17 cellular contexts compared by ENCODE assay signal in the genomic region with DNA sequence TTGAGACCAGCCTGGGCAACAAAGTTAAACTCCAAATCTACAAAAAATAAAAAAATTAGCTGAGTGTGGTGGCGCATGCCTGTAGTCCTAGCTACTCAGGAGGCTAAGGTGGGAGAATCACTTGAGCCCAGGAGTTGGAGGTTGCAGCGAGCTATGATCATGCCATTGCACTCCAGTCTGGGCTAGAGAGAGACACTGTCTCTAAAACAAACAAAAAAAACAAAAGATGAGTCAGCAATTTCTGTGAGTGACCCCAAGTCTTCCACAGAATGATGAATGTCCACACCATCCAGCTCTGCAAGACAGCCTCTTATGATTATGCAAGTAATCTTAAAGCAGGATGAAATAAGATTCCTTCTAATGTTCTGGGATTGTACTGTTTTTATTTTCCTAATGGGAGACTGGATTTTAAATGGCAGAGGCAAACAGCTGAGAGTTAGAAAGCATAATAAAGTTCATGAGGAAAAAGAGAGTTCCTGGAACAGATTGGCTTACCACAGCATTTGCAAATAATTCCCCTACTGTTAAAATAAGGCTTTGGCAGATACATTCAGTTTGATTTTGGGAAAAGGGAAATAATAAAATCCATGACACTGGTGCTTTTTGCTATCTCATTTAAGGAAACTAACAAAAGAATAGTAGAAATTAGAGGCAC. TPM values are rescaled to one million over a fixed set of nuclear protein-coding genes. Genes with fewer than 3 reads are reported as not detected.
A peak's percentile ranks its signal among the peaks of the same experiment; 100 is the strongest.
DNase-seq lines count a peak whose midpoint lies in the region; ATAC-seq and TF ChIP-seq lines count a peak whose summit lies in the region.
"Had no signal": no experiment of that assay in that cellular context is flagged by ENCODE, and none has a peak within 500 bp of the region (broad histone marks: within the 10 kb centered on the region; RNA-seq: fewer than 3 reads in every experiment).

No MANE protein-coding gene starts in this region.

- H3K4me1 Mint-ChIP-seq in effector memory CD8-positive, alpha-beta T cell (ENCODE audit: low read depth in 2 of 2), result no peaks in the 10 kb centered on the region

- no peaks in the 10 kb centered on the region for H3K36me3 Mint-ChIP-seq in effector memory CD8-positive, alpha-beta T cell (ENCODE audit: insufficient read depth)

- no TSS peak for BruUV-seq in A673 (replicated peaks; lab: Mats Ljungman, UMichigan)

- H3K27ac ChIP-seq in A673 (ENCODE audit: low read depth, low read length, poor library complexity, severe bottlenecking) (peak overlapping the region; percentile 18), VCaP (peak overlapping the region; percentile 58), left lung (no peak overlapping the region), coronary artery (no peak overlapping the region)
- H3K27ac ChIP-seq: colonic mucosa, WERI-Rb-1 had no signal

- intact Hi-C loops in A673 (cut with micrococcal nuclease; ENCODE audit: unreplicated experiment), result no loop called here
- intact Hi-C loops in left lung (cut with DNase I), result no loop called here

- no peaks in the 10 kb centered on the region for H3K36me3 ChIP-seq in A673 (ENCODE audit: insufficient read depth, low read length, poor library complexity, severe bottlenecking)
- no peaks in the 10 kb centered on the region for H3K36me3 ChIP-seq in left lung
- H3K36me3 ChIP-seq: colonic mucosa, WERI-Rb-1 had no signal

- no peaks in the 10 kb centered on the region for H3K9me3 Mint-ChIP-seq in effector memory CD8-positive, alpha-beta T cell

- H3K9me3 ChIP-seq in A673 (ENCODE audit: low read depth, low read length, poor library complexity, severe bottlenecking) (no peaks in the 10 kb centered on the region), left lung (peaks cover 0 to 5% of the 10 kb centered on the region in 2 donors)
- H3K9me3 ChIP-seq: colonic mucosa, testis had no signal

- TF ChIP-seq CTCF in A673 (conservative IDR thresholded peaks at IDR 0.05; ENCODE audit: low read depth, low read length) (no peak), VCaP (conservative IDR thresholded peaks at IDR 0.05) (no peak), left lung (IDR thresholded peaks at IDR 0.05) (no peak), coronary artery (IDR thresholded peaks at IDR 0.05) (no peak)

- POLR2A ChIA-PET in A673 (lab: Charles Lee; ENCODE audit: low non-redundant PET), result no interaction called here

- peak; percentile 26 for ATAC-seq in left lung
- ATAC-seq in effector memory CD8-positive, alpha-beta T cell (replicated peaks), result no peak
- ATAC-seq: esophagus mucosa; naive thymus-derived CD8-positive, alpha-beta T cell had no signal

- peaks cover 0 to 5% of the 10 kb centered on the region in 2 donors for H3K27me3 Mint-ChIP-seq in effector memory CD8-positive, alpha-beta T cell

- H3K4me3 ChIP-seq in A673 (ENCODE audit: low read depth, low read length, poor library complexity, severe bottlenecking) (no peak overlapping the region), left lung (no peak overlapping the region), coronary artery (no peak overlapping the region)
- H3K4me3 ChIP-seq: colonic mucosa, testis had no signal

- H3K4me3 Mint-ChIP-seq in effector memory CD8-positive, alpha-beta T cell, result no peak overlapping the region
- H3K4me3 Mint-ChIP-seq: naive thymus-derived CD8-positive, alpha-beta T cell had no signal

- H3K27me3 ChIP-seq in A673 (replicated peaks; ENCODE audit: insufficient read depth, low read depth, low read length, poor library complexity) (no peaks in the 10 kb centered on the region), left lung (no peaks in the 10 kb centered on the region)
- H3K27me3 ChIP-seq: colonic mucosa, testis had no signal

- CTCF ChIA-PET in A673 (lab: Charles Lee), result no interaction called here

- no peak for DNase-seq in A673 (ENCODE audit: low spot score)
- peak; percentile 45 for DNase-seq in HT1080 (ENCODE audit: low read depth)
- DNase-seq in left lung, result no peak
- DNase-seq in coronary artery (ENCODE audit: low spot score), result no peak
- no peak for DNase-seq in occipital lobe (lab: John Stamatoyannopoulos, UW)
- no peak for DNase-seq in effector memory CD8-positive, alpha-beta T cell
- no peak for DNase-seq in NCI-H187 treated with DMSO at 0.1 percent for 48 hours (lab: John Stamatoyannopoulos, UW)
- DNase-seq: activated effector memory CD4-positive, alpha-beta T cell treated with anti-CD3 and anti-CD28 coated beads, Interleukin-2, amount 50 U/mL, for 16 hours; anterior cingulate cortex; colonic mucosa; DMS153; naive thymus-derived CD8-positive, alpha-beta T cell; NCI-H1092 treated with DMSO at 0.1 percent for 48 hours; testis; WERI-Rb-1 had no signal

- H3K4me1 ChIP-seq in A673 (ENCODE audit: insufficient read depth, low read length, poor library complexity, severe bottlenecking), result peaks cover 14% of the 10 kb centered on the region
- H3K4me1 ChIP-seq in left lung, result no peaks in the 10 kb centered on the region
- H3K4me1 ChIP-seq: colonic mucosa had no signal

- no peak overlapping the region for H3K27ac Mint-ChIP-seq in effector memory CD8-positive, alpha-beta T cell
- H3K27ac Mint-ChIP-seq: naive thymus-derived CD8-positive, alpha-beta T cell had no signal

RNA-seq across cellular contexts. Expression of a gene that starts 18.9 kb away (rescaled TPM):
- total RNA-seq in A673 (2021), result 4.8 and 4.9 TPM in 2 replicates
- total RNA-seq in HT1080 (2014; rRNA removed; shearing (Covaris generic)), result 11.8 and 14.7 TPM in 2 replicates
- polyA plus RNA-seq in HT1080 (2015; cell fraction: cytosol; rRNA removed), result 10.1 and 11.0 TPM in 2 replicates
- 4.2 and 5.3 TPM in 2 replicates for polyA plus RNA-seq in HT1080 (2015; cell fraction: nucleus; rRNA removed)
- 1 to 10 TPM; 4.3 to 6.1 TPM for total RNA-seq in left lung
- total RNA-seq in occipital lobe, result 227 TPM

Comparison
In these comparisons a context has a peak if more than half of its experiments do, and no peak if none do; other contexts are left out.
1. H3K27ac ChIP-seq: peak in A673 (single experiment) and VCaP (single experiment); none in left lung (0 of 2) and coronary artery (0 of 2).
2. RNA of a gene that starts 18.9 kb away (total RNA-seq): 227 TPM in occipital lobe (single experiment); 11.8 to 14.7 TPM in HT1080, 4.3 to 6.1 TPM in left lung and 4.8 to 4.9 TPM in A673; every median in the first group is over 10 times any median in the second.